In genomic region chr22:42443240-42444059, GRCh38 we compare ENCODE assay signal across 8 cellular contexts. TPM values are rescaled to one million over a fixed set of nuclear protein-coding genes. Genes with fewer than 3 reads are reported as not detected.
A peak's percentile ranks its signal among the peaks of the same experiment; 100 is the strongest.
DNase-seq lines count a peak whose midpoint lies in the region; ATAC-seq and TF ChIP-seq lines count a peak whose summit lies in the region.

No MANE protein-coding gene starts in this region.

- intact Hi-C loops in heart right ventricle (cut with DNase I), result loop anchor here in 4 of 10 donors (5.0 to 10.0 kb wide), 3 partner anchors 469 to 479 kb away; partner anchors contain the start of gene SEPTIN3 (in 3 of the 4)

- peaks cover 35 to 48% of the 10 kb centered on the region in 2 experiments for H3K4me1 Mint-ChIP-seq in H9
- H3K4me1 Mint-ChIP-seq in activated CD4-positive, alpha-beta T cell treated with anti-CD3 and anti-CD28 coated beads, Interleukin-2, amount 10 ng/mL, durations not matched to agents 7 days and 5 days, result peaks cover 38% of the 10 kb centered on the region

- no peak overlapping the region for H2AK5ac ChIP-seq in H9 (ENCODE audit: insufficient read length, low read length)

- peak overlapping the region in 1 of 3 experiments; percentile 62; a peak in 1 of 7 replicates for H3K27ac Mint-ChIP-seq in H9
- peak overlapping the region; percentile 75 for H3K27ac Mint-ChIP-seq in activated CD4-positive, alpha-beta T cell treated with anti-CD3 and anti-CD28 coated beads, Interleukin-2, amount 10 ng/mL, durations not matched to agents 7 days and 5 days

- H3K9me3 ChIP-seq in H9 (ENCODE audit: control insufficient read depth, low read depth, low read length) (no peaks in the 10 kb centered on the region), heart right ventricle (peaks cover 0 to 6% (median 0%) of the 10 kb centered on the region in 11 donors)

- no peak overlapping the region for H2BK120ac ChIP-seq in H9 (ENCODE audit: low read depth, low read length, poor library complexity, severe bottlenecking)

- CTCF ChIA-PET in activated CD4-positive, alpha-beta T cell treated with anti-CD3 and anti-CD28 coated beads, Interleukin-2, amount 10 ng/mL, durations not matched to agents 7 days and 5 days (lab: Charles Lee), result interaction anchor here (0.6 to 4.1 kb wide), 24 partner anchors 9 to 945 kb away, joined by 3 to 27 read pairs (median 4); partner anchors contain the start of genes CENPM, NDUFA6 and NFAM1

- H3K36me3 Mint-ChIP-seq in H9 (ENCODE audit: insufficient read depth in 1 of 3, low read depth in 3 of 3), result no peaks in the 10 kb centered on the region; a peak in 1 of 7 replicates
- H3K36me3 Mint-ChIP-seq in activated CD4-positive, alpha-beta T cell treated with anti-CD3 and anti-CD28 coated beads, Interleukin-2, amount 10 ng/mL, durations not matched to agents 7 days and 5 days (ENCODE audit: low read depth), result no peaks in the 10 kb centered on the region

- H3K9ac ChIP-seq in H9 (ENCODE audit: extremely low read depth, insufficient read length, low read length), result no peak overlapping the region

- no peak overlapping the region for H3K23ac ChIP-seq in H9 (ENCODE audit: insufficient read length, low read depth, low read length)

- H3K36me3 ChIP-seq in heart right ventricle, result no peaks in the 10 kb centered on the region

- peaks cover 3% of the 10 kb centered on the region for H3K23me2 ChIP-seq in H9 (ENCODE audit: insufficient read length, low read depth, low read length, poor library complexity, severe bottlenecking)

- no peaks in the 10 kb centered on the region for H4K20me1 ChIP-seq in H9 (ENCODE audit: control insufficient read depth, insufficient read depth, insufficient read length)

- peaks cover 0 to 2% of the 10 kb centered on the region in 2 experiments; a peak in 3 of 5 replicates for H3K9me3 Mint-ChIP-seq in H9
- no peaks in the 10 kb centered on the region for H3K9me3 Mint-ChIP-seq in activated CD4-positive, alpha-beta T cell treated with anti-CD3 and anti-CD28 coated beads, Interleukin-2, amount 10 ng/mL, durations not matched to agents 7 days and 5 days

- peak overlapping the region in 7 of 10 donors; percentile 36 to 53 (median 47) for H3K4me3 ChIP-seq in heart right ventricle

- no peak overlapping the region for H2BK12ac ChIP-seq in H9 (ENCODE audit: insufficient read length, low read depth, low read length)

- H4K8ac ChIP-seq in H9 (replicated peaks; ENCODE audit: insufficient read length, low read depth, low read length), result no peak overlapping the region

- WGBS in H9 (ENCODE audit: extremely low coverage, insufficient read length, low lambda C conversion rate), result no CpG with 5 or more reads among the region's 6 CpGs
- WGBS in heart right ventricle, 2 donors, result 36 to 39% methylated on average over 6 of the region's 6 CpGs

- peak overlapping the region in 1 of 2 experiments; percentile 72; a peak in 2 of 5 replicates for H3K4me3 Mint-ChIP-seq in H9
- H3K4me3 Mint-ChIP-seq in activated CD4-positive, alpha-beta T cell treated with anti-CD3 and anti-CD28 coated beads, Interleukin-2, amount 10 ng/mL, durations not matched to agents 7 days and 5 days, result no peak overlapping the region

- H3K14ac ChIP-seq in H9 (ENCODE audit: insufficient read depth, low read length), result no peak overlapping the region

- TF ChIP-seq CTCF in H9 (conservative IDR thresholded peaks at IDR 0.05) (no peak), heart right ventricle (IDR thresholded peaks at IDR 0.05) (no peak)

- H3K4me2 ChIP-seq in H9 (ENCODE audit: insufficient read depth, insufficient read length, low read length), result peak overlapping the region; percentile 61

- no peaks in the 10 kb centered on the region; the same call in 1 of the 2 replicates for H3K27me3 ChIP-seq in H9 (ENCODE audit: insufficient read depth, low read length)
- H3K27me3 ChIP-seq in heart right ventricle, result peaks cover 0 to 33% (median 3%) of the 10 kb centered on the region in 7 donors

- no peak overlapping the region for H3K18ac ChIP-seq in H9 (ENCODE audit: insufficient read length, low read depth, low read length)

- H3K79me2 ChIP-seq in H9 (ENCODE audit: insufficient read depth, low read length), result no peaks in the 10 kb centered on the region

- no peak overlapping the region for H3K56ac ChIP-seq in H9 (ENCODE audit: insufficient read length, low read depth, low read length)

- H2AFZ ChIP-seq in H9 (ENCODE audit: low read length), result no peak overlapping the region

- peaks cover 45% of the 10 kb centered on the region for H3K27me3 Mint-ChIP-seq in H9 (ENCODE audit: low read depth)
- no peaks in the 10 kb centered on the region for H3K27me3 Mint-ChIP-seq in activated CD4-positive, alpha-beta T cell treated with anti-CD3 and anti-CD28 coated beads, Interleukin-2, amount 10 ng/mL, durations not matched to agents 7 days and 5 days

- no peak overlapping the region for H3K4ac ChIP-seq in H9 (ENCODE audit: low read depth, low read length)

- H4K91ac ChIP-seq in H9 (ENCODE audit: insufficient read length, low read depth, low read length), result no peak overlapping the region

- no peak overlapping the region for H2BK15ac ChIP-seq in H9 (ENCODE audit: low read depth, low read length)

- no peak for DNase-seq in H9
- DNase-seq in activated CD4-positive, alpha-beta T cell treated with anti-CD3 and anti-CD28 coated beads, Interleukin-2, amount 10 ng/mL, durations not matched to agents 7 days and 5 days, result no peak
- no peak for DNase-seq in heart right ventricle
- DNase-seq in stimulated activated CD4-positive, alpha-beta T cell treated with anti-CD3 and anti-CD28 coated beads, Interleukin-4, amount 100 ng/mL, for 24 hours, result peak; percentile 34
- no peak for DNase-seq in D341Med (ENCODE audit: low spot score)

- POLR2A ChIA-PET in activated CD4-positive, alpha-beta T cell treated with anti-CD3 and anti-CD28 coated beads, Interleukin-2, amount 10 ng/mL, durations not matched to agents 7 days and 5 days (lab: Charles Lee), result interaction anchor here (0.6 kb wide), 2 partner anchors 65 to 66 kb away, joined by 3 to 5 read pairs; no protein-coding TSS in a partner anchor

- no peak overlapping the region for H3T11ph ChIP-seq in H9 (ENCODE audit: low read length)

- ATAC-seq in heart right ventricle (peak in 1 of 8 donors; percentile 7), GM19035 (IDR thresholded peaks at IDR 0.05; ENCODE audit: unreplicated experiment) (no peak), HG02571 (IDR thresholded peaks at IDR 0.05; ENCODE audit: unreplicated experiment) (no peak), GM21526 (IDR thresholded peaks at IDR 0.05; ENCODE audit: low FRiP score, unreplicated experiment) (no peak)

- H2BK20ac ChIP-seq in H9 (ENCODE audit: low read depth, low read length, poor library complexity, severe bottlenecking), result no peak overlapping the region

- no peak overlapping the region for H2BK5ac ChIP-seq in H9 (ENCODE audit: insufficient read length, low read length)

- H3K4me1 ChIP-seq in H9 (ENCODE audit: insufficient read depth, low read length) (no peaks in the 10 kb centered on the region), heart right ventricle (peaks cover 3 to 48% (median 29%) of the 10 kb centered on the region in 9 donors)

- H3K27ac ChIP-seq in H9 (ENCODE audit: insufficient read length, low read depth, low read length) (no peak overlapping the region), heart right ventricle (peak overlapping the region in 7 of 10 donors; percentile 57 to 83 (median 71))

- no peak overlapping the region for H4K5ac ChIP-seq in H9 (ENCODE audit: insufficient read length, low read depth, low read length)

- no peaks in the 10 kb centered on the region for H3K79me1 ChIP-seq in H9 (ENCODE audit: insufficient read depth, low read depth, low read length, poor library complexity, severe bottlenecking)

RNA-seq across cellular contexts. Expression of gene NFAM1, which starts 11.2 kb away (rescaled TPM):
- total RNA-seq in H9 (2021) (0.55 and 0.68 TPM in 2 replicates), heart right ventricle (1 to 10 TPM in 7 of 10 donors, under 1 TPM in 3; 0.45 to 6.4 (median 1.6) TPM)
- under 1 TPM; 0.02 to 0.04 TPM for total RNA-seq in activated CD4-positive, alpha-beta T cell treated with anti-CD3 and anti-CD28 coated beads, Interleukin-2, amount 10 ng/mL, durations not matched to agents 7 days and 5 days
- polyA plus RNA-seq in heart right ventricle, result under 1 TPM; 0.38 to 0.44 TPM
